8 cellular contexts compared by ENCODE assay signal in genomic region chr14:49767473-49768300, GRCh38. TPM values are rescaled to one million over a fixed set of nuclear protein-coding genes. Genes with fewer than 3 reads are reported as not detected.
DNase-seq lines count a peak whose midpoint lies in the region; ATAC-seq, FAIRE-seq and TF ChIP-seq lines count a peak whose summit lies in the region.

KLHDC2 (plus strand) TSS chr14:49768153; CDS start chr14:49768469, 316 bp downstream.

- peak within 1 kb of the TSS; percentile 96 for H3K27ac ChIP-seq in astrocyte (ENCODE audit: low read depth, low read length)
- peak within 1 kb of the TSS; percentile 100 for H3K27ac ChIP-seq in hepatocyte

- peak within 1 kb of the TSS; percentile 99 for H3K27ac Mint-ChIP-seq in astrocyte (ENCODE audit: unreplicated experiment)

- H3K79me2 ChIP-seq in astrocyte (ENCODE audit: insufficient read depth, low read length): peaks cover 37% of the 10 kb centered on the region
- peaks cover 44% of the 10 kb centered on the region for H3K79me2 ChIP-seq in hepatocyte

- H2AFZ ChIP-seq in astrocyte (ENCODE audit: low read depth, low read length) (peak within 1 kb of the TSS; percentile 78), hepatocyte (peak within 1 kb of the TSS; percentile 94)

- ATAC-seq in GM18508 (IDR thresholded peaks at IDR 0.05; ENCODE audit: insufficient read depth, unreplicated experiment) (peak; percentile 78), HG02973 (IDR thresholded peaks at IDR 0.05; ENCODE audit: unreplicated experiment) (peak; percentile 92)

- no peaks in the 10 kb centered on the region for H3K36me3 Mint-ChIP-seq in astrocyte (ENCODE audit: low read depth, unreplicated experiment)

- H4K20me1 ChIP-seq in astrocyte (ENCODE audit: insufficient read depth, low read length) (peaks cover 22% of the 10 kb centered on the region), hepatocyte (ENCODE audit: insufficient read depth, poor library complexity, severe bottlenecking) (no peaks in the 10 kb centered on the region)

- no peaks in the 10 kb centered on the region for H3K9me3 ChIP-seq in astrocyte (ENCODE audit: insufficient read depth, low read depth, low read length)
- H3K9me3 ChIP-seq in hepatocyte (ENCODE audit: low read depth): no peaks in the 10 kb centered on the region

- H3K4me2 ChIP-seq in astrocyte (ENCODE audit: low read length) (peak within 1 kb of the TSS; percentile 96), hepatocyte (peak within 1 kb of the TSS; percentile 91)

- H3K9ac ChIP-seq in astrocyte (ENCODE audit: low read length): peak within 1 kb of the TSS; percentile 100

- no peaks in the 10 kb centered on the region for H3K9me2 ChIP-seq in hepatocyte (replicated peaks; ENCODE audit: insufficient read depth)

- under 1% methylated on average over 57 of the region's 93 CpGs for WGBS in hepatocyte (ENCODE audit: low lambda C conversion rate, missing lambda C conversion rate)

- no peak for TF ChIP-seq CTCF in astrocyte (IDR thresholded peaks at IDR 0.05; ENCODE audit: insufficient read depth, low read depth, low read length)
- TF ChIP-seq CTCF in hepatocyte (IDR thresholded peaks at IDR 0.05; ENCODE audit: poor library complexity): peak; percentile 48
- TF ChIP-seq CTCF in retinal pigment epithelial cell (conservative IDR thresholded peaks at IDR 0.05; ENCODE audit: low read depth, low read length): no peak

- peak within 1 kb of the TSS; percentile 98 for H3K4me3 Mint-ChIP-seq in astrocyte (ENCODE audit: unreplicated experiment)

- H3K27me3 ChIP-seq in astrocyte (ENCODE audit: insufficient read depth, low read length) (no peaks in the 10 kb centered on the region), hepatocyte (no peaks in the 10 kb centered on the region)

- FAIRE-seq in astrocyte (lab: Jason Lieb, UNC): no peak

- H3K36me3 ChIP-seq in astrocyte (ENCODE audit: insufficient read depth, low read length): no peaks in the 10 kb centered on the region
- H3K36me3 ChIP-seq in hepatocyte (replicated peaks; ENCODE audit: insufficient read depth, low read depth): no peaks in the 10 kb centered on the region

- peaks cover 14% of the 10 kb centered on the region for H3K4me1 Mint-ChIP-seq in astrocyte (ENCODE audit: low read depth, unreplicated experiment)

- H3K4me3 ChIP-seq in astrocyte (ENCODE audit: insufficient read depth, low read depth, low read length) (peak within 1 kb of the TSS; percentile 95), hepatocyte (peak within 1 kb of the TSS; percentile 92), retinal pigment epithelial cell (ENCODE audit: low read length) (peak within 1 kb of the TSS; percentile 96)

- peak; percentile 59 for DNase-seq in NCI-H187 treated with DMSO at 0.1 percent for 48 hours (lab: John Stamatoyannopoulos, UW)
- DNase-seq in T-helper 22 cell (ENCODE audit: low read depth): peak; percentile 80
- peak; percentile 75 for DNase-seq in astrocyte (ENCODE audit: low read depth)
- DNase-seq in hepatocyte (ENCODE audit: low spot score): peak; percentile 96
- no peak for DNase-seq in retinal pigment epithelial cell (ENCODE audit: low read depth)
- no peak for DNase-seq in cortex of kidney (lab: John Stamatoyannopoulos, UW)

- H3K4me1 ChIP-seq in astrocyte (ENCODE audit: insufficient read depth, low read length): peaks cover 31% of the 10 kb centered on the region
- H3K4me1 ChIP-seq in hepatocyte (ENCODE audit: insufficient read depth): peaks cover 26% of the 10 kb centered on the region

- H3K9me3 Mint-ChIP-seq in astrocyte (ENCODE audit: unreplicated experiment): no peaks in the 10 kb centered on the region

- H3K27me3 Mint-ChIP-seq in astrocyte (ENCODE audit: low read depth, unreplicated experiment): no peaks in the 10 kb centered on the region

RNA-seq across cellular contexts. Expression of gene KLHDC2, which starts in this region (rescaled TPM):
- total RNA-seq in astrocyte (32.1 and 36.7 TPM in 2 replicates), hepatocyte (114 and 118 TPM in 2 replicates)
- 122 and 140 TPM in 2 replicates for polyA plus RNA-seq in hepatocyte

Comparison
In these comparisons a context has a peak if more than half of its experiments do, and no peak if none do; other contexts are left out.
1. DNase-seq: peak in NCI-H187 treated with DMSO at 0.1 percent for 48 hours (single experiment), T-helper 22 cell (single experiment), astrocyte (single experiment) and hepatocyte (single experiment); none in retinal pigment epithelial cell (single experiment) and cortex of kidney (single experiment).
2. Peak in every context shown above with its lines, with median percentiles within 50 percentile points of each other: H3K4me3 ChIP-seq.